In genomic region chr2:147501973-147502372, GRCh38 we compare ENCODE assay signal across 17 cellular contexts.
DNase-seq lines count a peak whose midpoint lies in the region; ATAC-seq and TF ChIP-seq lines count a peak whose summit lies in the region.
"Had no signal": no experiment of that assay in that cellular context is flagged by ENCODE, and none has a peak within 500 bp of the region (broad histone marks: within the 10 kb centered on the region; RNA-seq: fewer than 3 reads in every experiment).

No MANE protein-coding gene starts in this region.

- H3K4me1 Mint-ChIP-seq in natural killer cell, result peaks cover 62 to 68% of the 10 kb centered on the region in 2 donors
- H3K4me1 Mint-ChIP-seq in natural killer cell treated with Interleukin-12 subunit alpha and Interleukin-12 subunit beta and Interleukin-15 and Interleukin-18, amount 100 ng/mL, for 72 hours (ENCODE audit: low read depth in 2 of 2), result peaks cover 46 to 51% of the 10 kb centered on the region in 2 donors
- H3K4me1 Mint-ChIP-seq in immature natural killer cell, result peaks cover 68 to 78% of the 10 kb centered on the region in 2 donors

- peaks cover 0 to 5% (median 0%) of the 10 kb centered on the region in 4 donors for H3K4me1 ChIP-seq in tibial nerve
- no peaks in the 10 kb centered on the region for H3K4me1 ChIP-seq in adrenal gland (replicated peaks in 1 of 2)
- H3K4me1 ChIP-seq: A549 had no signal

- no peak for TF ChIP-seq EP300 in tibial nerve (IDR thresholded peaks at IDR 0.05)

- H3K27ac ChIP-seq in tibial nerve (no peak overlapping the region), adrenal gland (no peak overlapping the region)
- H3K27ac ChIP-seq: A549; BLaER1 treated with 17β-estradiol and CSF1 and Interleukin-3, amounts not matched to agents 10 nM and 100 nM had no signal

- no peak for ATAC-seq in natural killer cell
- no peak for ATAC-seq in natural killer cell treated with Interleukin-12 subunit alpha and Interleukin-12 subunit beta and Interleukin-15 and Interleukin-18, amount 100 ng/mL, for 72 hours
- ATAC-seq: A549 had no signal

- no peaks in the 10 kb centered on the region for H3K36me3 ChIP-seq in tibial nerve
- H3K36me3 ChIP-seq in adrenal gland (replicated peaks in 1 of 2), result no peaks in the 10 kb centered on the region
- H3K36me3 ChIP-seq: BLaER1 treated with 17β-estradiol and CSF1 and Interleukin-3, amounts not matched to agents 10 nM and 100 nM had no signal

- intact Hi-C loops in natural killer cell (cut with micrococcal nuclease) (no loop called here), adrenal gland (cut with DNase I) (no loop called here)

- H3K9me3 ChIP-seq in tibial nerve (no peaks in the 10 kb centered on the region), adrenal gland (replicated peaks in 1 of 3) (no peaks in the 10 kb centered on the region)
- H3K9me3 ChIP-seq: A549 had no signal

- TF ChIP-seq POLR2A in tibial nerve (IDR thresholded peaks at IDR 0.05) (no peak), adrenal gland (IDR thresholded peaks at IDR 0.05) (no peak)

- DNase-seq in natural killer cell (no peak), NCI-H2196 treated with DMSO at 0.1 percent for 48 hours (lab: John Stamatoyannopoulos, UW; ENCODE audit: unreplicated experiment) (peak; percentile 66), glomerular visceral epithelial cell (ENCODE audit: extremely low spot score) (peak; percentile 7), tibial nerve (ENCODE audit: low spot score in 2 of 2) (no peak), adrenal gland (no peak), immature natural killer cell (no peak)
- DNase-seq in natural killer cell treated with Interleukin-12 subunit alpha and Interleukin-12 subunit beta and Interleukin-15 and Interleukin-18, amount 100 ng/mL, for 72 hours (ENCODE audit: low spot score), result no peak
- DNase-seq: DMS 273 treated with DMSO at 0.1 percent for 48 hours; EL; KBM-7; NCI-H1436 treated with DMSO at 0.1 percent for 48 hours; NCI-H2107; NK-92 treated with Interleukin-12 subunit alpha and Interleukin-12 subunit beta, amount 100 ng/mL, for 24 hours; RPMI8226; SIG-M5 had no signal

- peaks cover 10% of the 10 kb centered on the region for H3K36me3 Mint-ChIP-seq in natural killer cell
- H3K36me3 Mint-ChIP-seq in natural killer cell treated with Interleukin-12 subunit alpha and Interleukin-12 subunit beta and Interleukin-15 and Interleukin-18, amount 100 ng/mL, for 72 hours, result no peaks in the 10 kb centered on the region
- H3K36me3 Mint-ChIP-seq in immature natural killer cell, result peaks cover 0 to 3% (median 0%) of the 10 kb centered on the region in 3 donors

- WGBS in tibial nerve, 2 donors, result 92 to 93% methylated on average over 4 of the region's 4 CpGs
- WGBS in adrenal gland, 4 donors, result 69 to 83% (median 77%) methylated on average over 4 of the region's 4 CpGs

- peak overlapping the region; percentile 3 to 11 for H3K27ac Mint-ChIP-seq in natural killer cell
- no peak overlapping the region for H3K27ac Mint-ChIP-seq in natural killer cell treated with Interleukin-12 subunit alpha and Interleukin-12 subunit beta and Interleukin-15 and Interleukin-18, amount 100 ng/mL, for 72 hours
- H3K27ac Mint-ChIP-seq in immature natural killer cell, result no peak overlapping the region

- no peak overlapping the region for H3K4me3 ChIP-seq in tibial nerve
- H3K4me3 ChIP-seq in adrenal gland, result no peak overlapping the region
- H3K4me3 ChIP-seq: A549; BLaER1 treated with 17β-estradiol and CSF1 and Interleukin-3, amounts not matched to agents 10 nM and 100 nM had no signal

- no peaks in the 10 kb centered on the region for H3K9me3 Mint-ChIP-seq in natural killer cell
- H3K9me3 Mint-ChIP-seq in natural killer cell treated with Interleukin-12 subunit alpha and Interleukin-12 subunit beta and Interleukin-15 and Interleukin-18, amount 100 ng/mL, for 72 hours, result peaks cover 5% of the 10 kb centered on the region
- peaks cover 0 to 5% (median 0%) of the 10 kb centered on the region in 6 donors for H3K9me3 Mint-ChIP-seq in immature natural killer cell

- H3K27me3 ChIP-seq in tibial nerve, result no peaks in the 10 kb centered on the region
- no peaks in the 10 kb centered on the region for H3K27me3 ChIP-seq in adrenal gland
- H3K27me3 ChIP-seq: BLaER1 treated with 17β-estradiol and CSF1 and Interleukin-3, amounts not matched to agents 10 nM and 100 nM had no signal

- no peaks in the 10 kb centered on the region for H3K27me3 Mint-ChIP-seq in natural killer cell (ENCODE audit: low read depth in 2 of 2)
- no peaks in the 10 kb centered on the region for H3K27me3 Mint-ChIP-seq in natural killer cell treated with Interleukin-12 subunit alpha and Interleukin-12 subunit beta and Interleukin-15 and Interleukin-18, amount 100 ng/mL, for 72 hours
- H3K27me3 Mint-ChIP-seq in immature natural killer cell (ENCODE audit: low read depth in 3 of 3), result peaks cover 0 to 3% (median 2%) of the 10 kb centered on the region in 3 donors

- no peak for TF ChIP-seq CTCF in natural killer cell (IDR thresholded peaks at IDR 0.05)
- no peak for TF ChIP-seq CTCF in tibial nerve (IDR thresholded peaks at IDR 0.05)
- no peak for TF ChIP-seq CTCF in adrenal gland (IDR thresholded peaks at IDR 0.05)

- H3K4me3 Mint-ChIP-seq in natural killer cell, result peak overlapping the region; percentile 29
- H3K4me3 Mint-ChIP-seq in natural killer cell treated with Interleukin-12 subunit alpha and Interleukin-12 subunit beta and Interleukin-15 and Interleukin-18, amount 100 ng/mL, for 72 hours, result no peak overlapping the region
- H3K4me3 Mint-ChIP-seq in immature natural killer cell, result peak overlapping the region in 2 of 5 donors; percentile 4 to 26

Comparison
In these comparisons a context has a peak if more than half of its experiments do, and no peak if none do; other contexts are left out.
1. H3K27ac Mint-ChIP-seq: peak in natural killer cell (2 of 2); none in natural killer cell treated with Interleukin-12 subunit alpha and Interleukin-12 subunit beta and Interleukin-15 and Interleukin-18, amount 100 ng/mL, for 72 hours (0 of 2) and immature natural killer cell (0 of 6).
2. DNase-seq: peak in NCI-H2196 treated with DMSO at 0.1 percent for 48 hours (single experiment) and glomerular visceral epithelial cell (single experiment); none in natural killer cell (single experiment), natural killer cell treated with Interleukin-12 subunit alpha and Interleukin-12 subunit beta and Interleukin-15 and Interleukin-18, amount 100 ng/mL, for 72 hours (single experiment), tibial nerve (0 of 2), adrenal gland (0 of 7) and immature natural killer cell (0 of 3).